In the genomic region with DNA sequence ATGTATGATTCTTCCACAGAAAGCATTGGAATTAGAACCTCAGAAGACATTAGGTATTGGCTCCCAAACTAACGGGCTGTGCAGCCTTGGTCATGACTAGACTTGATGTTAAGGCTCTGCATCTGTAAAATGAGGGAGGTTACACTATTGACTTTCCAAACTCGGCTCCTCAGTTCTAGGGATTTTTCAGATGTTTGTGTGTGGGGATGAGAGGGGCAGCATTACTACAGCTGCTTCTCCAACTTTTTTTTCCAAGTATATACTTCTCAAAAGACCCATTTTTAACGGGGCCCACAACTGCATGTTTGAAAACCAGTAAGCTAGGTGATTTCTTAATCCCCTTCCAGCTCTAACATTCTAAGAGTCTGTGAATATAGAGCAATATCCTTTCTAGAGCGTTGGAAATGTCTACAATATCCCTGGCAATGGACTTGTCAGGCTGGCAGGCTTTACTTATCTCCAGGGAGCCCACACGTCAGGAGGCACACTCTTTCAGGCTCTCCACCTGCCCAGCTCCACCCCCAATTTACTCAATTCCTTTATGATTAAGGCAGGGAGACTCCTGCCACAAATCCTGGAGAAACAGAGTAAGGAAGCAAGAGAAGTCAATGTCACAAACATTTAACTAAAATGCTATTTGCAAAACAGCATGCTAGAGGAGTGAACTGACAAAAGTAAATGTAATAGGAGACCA, we compare ENCODE assay signal across 1 cellular context.
TF ChIP-seq lines count a peak whose summit lies in the region.

No MANE protein-coding gene starts in this region.

TF ChIP-seq in GM12878, 131 proteins besides CTCF, POLR2A, EP300 and RAD21:
- no peak for TF ChIP-seq TCF12 (IDR thresholded peaks at IDR 0.05; ENCODE audit: low read depth, low read length)
- TF ChIP-seq PML (IDR thresholded peaks at IDR 0.05; ENCODE audit: low read length), result 0 out of 2 replicates have a peak, but pooled peaks have one; percentile 17
- TF ChIP-seq FOXM1 (IDR thresholded peaks at IDR 0.05; ENCODE audit: low read depth, low read length), result 0 out of 2 replicates have a peak, but pooled peaks have one; percentile 65
